18 cellular contexts compared by ENCODE assay signal in the genomic region with DNA sequence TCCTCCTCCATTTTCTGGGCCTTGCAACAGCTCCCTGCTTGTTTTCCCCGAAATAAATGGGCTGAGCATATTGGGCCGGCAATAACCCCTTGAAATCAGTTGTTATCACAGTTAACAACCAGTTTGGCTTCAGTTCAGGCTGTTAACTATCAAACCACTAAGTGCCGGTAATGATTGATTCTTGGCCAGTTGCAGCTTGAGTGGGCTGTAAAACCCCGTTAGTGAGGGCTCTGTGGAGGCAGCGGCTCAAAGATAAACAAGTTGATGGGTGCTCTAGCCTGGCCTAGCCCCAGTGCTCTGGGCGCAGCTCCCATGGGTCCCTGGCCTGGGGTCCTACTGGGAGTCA. TPM values are rescaled to one million over a fixed set of nuclear protein-coding genes. Genes with fewer than 3 reads are reported as not detected.
"Had no signal": no experiment of that assay in that cellular context is flagged by ENCODE, and none has a peak within 500 bp of the region (broad histone marks: within the 10 kb centered on the region; RNA-seq: fewer than 3 reads in every experiment).

No MANE protein-coding gene starts in this region.

- H3K27ac ChIP-seq: ascending aorta, breast epithelium, neutrophil, tibial artery, uterus, WERI-Rb-1 had no signal

- DNase-seq: activated CD4-positive, alpha-beta memory T cell treated with anti-CD3 and anti-CD28 coated beads, Interleukin-2, amount 10 ng/mL, durations not matched to agents 7 days and 5 days; activated naive CD4-positive, alpha-beta T cell treated with anti-CD3 and anti-CD28 coated beads, Interleukin-2, amount 10 ng/mL, durations not matched to agents 7 days and 5 days; activated T-cell treated with anti-CD3 and anti-CD28 coated beads, Interleukin-2, amount 50 U/mL, for 24 hours; naive thymus-derived CD8-positive, alpha-beta T cell; retina; stimulated activated CD4-positive, alpha-beta T cell treated with anti-CD3 and anti-CD28 coated beads, Interleukin-2, amount 100 ng/mL, for 48 hours; stimulated activated naive B cell treated with anti-CD40 and anti-IgM and Interleukin-4, amounts not matched to agents 10 μg/mL and 1 μg/mL and 100 μg/mL, for 72 hours; tibial artery; uterus; WERI-Rb-1 had no signal

- H3K36me3 ChIP-seq: ascending aorta, breast epithelium, neutrophil, tibial artery, uterus, WERI-Rb-1 had no signal

- H3K4me3 ChIP-seq: ascending aorta, breast epithelium, tibial artery, uterus had no signal

- H3K9me3 ChIP-seq: ascending aorta, breast epithelium, neutrophil, tibial artery, uterus had no signal

- ATAC-seq: esophagus mucosa; left lobe of liver; naive thymus-derived CD8-positive, alpha-beta T cell; stimulated activated naive B cell treated with anti-CD40 and anti-IgM and Interleukin-4, amounts not matched to agents 10 μg/mL and 1 μg/mL and 100 μg/mL, for 72 hours had no signal

- H3K27me3 ChIP-seq: ascending aorta had no signal

- H3K4me1 ChIP-seq: ascending aorta, breast epithelium, tibial artery, uterus had no signal

- FAIRE-seq: islet of Langerhans had no signal

RNA-seq across cellular contexts. Expression of a gene that starts 8.3 kb away (rescaled TPM):
- total RNA-seq: activated CD4-positive, alpha-beta memory T cell treated with anti-CD3 and anti-CD28 coated beads, Interleukin-2, amount 10 ng/mL, durations not matched to agents 7 days and 5 days; ascending aorta; breast epithelium; dermis microvascular lymphatic vessel endothelial cell; esophagus mucosa; left lobe of liver; mucosa of gallbladder; naive thymus-derived CD8-positive, alpha-beta T cell; uterus had no signal
- polyA plus RNA-seq: naive thymus-derived CD8-positive, alpha-beta T cell had no signal
